19 cellular contexts compared by ENCODE assay signal in genomic region chr17:27257031-27257357, GRCh38. TPM values are rescaled to one million over a fixed set of nuclear protein-coding genes. Genes with fewer than 3 reads are reported as not detected.
DNase-seq lines count a peak whose midpoint lies in the region; ATAC-seq, FAIRE-seq and TF ChIP-seq lines count a peak whose summit lies in the region.
"Had no signal": no experiment of that assay in that cellular context is flagged by ENCODE, and none has a peak within 500 bp of the region (broad histone marks: within the 10 kb centered on the region; RNA-seq: fewer than 3 reads in every experiment).

No MANE protein-coding gene starts in this region.

- H3K4me1 Mint-ChIP-seq in GM23338, result no peaks in the 10 kb centered on the region
- H3K4me1 Mint-ChIP-seq in stimulated activated effector memory CD8-positive, alpha-beta T cell treated with anti-CD3 and anti-CD28 coated beads, Interleukin-12 subunit alpha, Interleukin-12 subunit beta, amount 100 ng/mL, for 72 hours, result no peaks in the 10 kb centered on the region
- no peaks in the 10 kb centered on the region for H3K4me1 Mint-ChIP-seq in activated CD8-positive, alpha-beta T cell treated with anti-CD3 and anti-CD28 coated beads, Interleukin-2, amount 10 ng/mL, durations not matched to agents 7 days and 5 days (ENCODE audit: low read depth)

- H3K27ac ChIP-seq in GM23338 (ENCODE audit: low read depth) (no peak overlapping the region), lower lobe of right lung (peak overlapping the region; percentile 73), suprapubic skin (peak overlapping the region; percentile 48)

- no peaks in the 10 kb centered on the region for H4K20me1 ChIP-seq in GM23338 (replicated peaks; ENCODE audit: insufficient read depth)

- TF ChIP-seq CTCF in GM23338 (conservative IDR thresholded peaks at IDR 0.05; ENCODE audit: low read depth in 2 of 2), result no peak
- no peak for TF ChIP-seq CTCF in bronchial epithelial cell (IDR thresholded peaks at IDR 0.05; ENCODE audit: insufficient read depth, low read length, severe bottlenecking)
- TF ChIP-seq CTCF in lower lobe of right lung (IDR thresholded peaks at IDR 0.05), result no peak
- TF ChIP-seq CTCF in suprapubic skin (IDR thresholded peaks at IDR 0.05), result no peak
- no peak for TF ChIP-seq CTCF in lower leg skin (IDR thresholded peaks at IDR 0.05)

- no peak for FAIRE-seq in bronchial epithelial cell (lab: Jason Lieb, UNC)
- FAIRE-seq: H54 had no signal

- no peaks in the 10 kb centered on the region for H3F3A ChIP-seq in GM23338 (replicated peaks; ENCODE audit: low read depth)

- H3K9me3 ChIP-seq in lower lobe of right lung (no peaks in the 10 kb centered on the region), suprapubic skin (no peaks in the 10 kb centered on the region)
- H3K9me3 ChIP-seq: SK-N-SH had no signal

- H3K9me2 ChIP-seq in GM23338 (ENCODE audit: insufficient read depth), result no peaks in the 10 kb centered on the region
- H3K9me2 ChIP-seq: SK-N-SH had no signal

- CTCF ChIA-PET in activated CD8-positive, alpha-beta T cell treated with anti-CD3 and anti-CD28 coated beads, Interleukin-2, amount 10 ng/mL, durations not matched to agents 7 days and 5 days (lab: Charles Lee), result no interaction called here

- no peaks in the 10 kb centered on the region for H3K4me1 ChIP-seq in GM23338 (ENCODE audit: insufficient read depth)
- H3K4me1 ChIP-seq in lower lobe of right lung, result peaks cover 17% of the 10 kb centered on the region
- H3K4me1 ChIP-seq in suprapubic skin, result peaks cover 6% of the 10 kb centered on the region

- H3K4me3 ChIP-seq in GM23338 (no peak overlapping the region), bronchial epithelial cell (ENCODE audit: low read depth, low read length) (no peak overlapping the region), lower lobe of right lung (no peak overlapping the region), suprapubic skin (no peak overlapping the region), lower leg skin (ENCODE audit: low read depth, poor library complexity, severe bottlenecking) (no peak overlapping the region)

- no peak for TF ChIP-seq EP300 in suprapubic skin (IDR thresholded peaks at IDR 0.05)

- no peak overlapping the region for H3K4me2 ChIP-seq in GM23338
- H3K4me2 ChIP-seq: SK-N-SH had no signal

- DNase-seq in GM23338 (ENCODE audit: low spot score) (no peak), bronchial epithelial cell (ENCODE audit: low read depth) (peak; percentile 50), lower lobe of right lung (no peak), suprapubic skin (ENCODE audit: low spot score in 2 of 2) (no peak), pons (ENCODE audit: low spot score) (no peak), lower leg skin (ENCODE audit: low spot score in 2 of 2) (no peak)
- no peak for DNase-seq in stimulated activated effector memory CD8-positive, alpha-beta T cell treated with anti-CD3 and anti-CD28 coated beads, Interleukin-12 subunit alpha, Interleukin-12 subunit beta, amount 100 ng/mL, for 72 hours (ENCODE audit: low spot score in 2 of 2)
- DNase-seq in activated CD8-positive, alpha-beta T cell treated with anti-CD3 and anti-CD28 coated beads, Interleukin-2, amount 10 ng/mL, durations not matched to agents 7 days and 5 days, result no peak
- DNase-seq: CD8-positive, alpha-beta T cell; cortex of kidney; DMS79; NCI-H1436; SK-N-SH; T1000 had no signal

- 77% methylated on average over 4 of the region's 4 CpGs for WGBS in suprapubic skin
- 62 to 66% methylated on average over 4 of the region's 4 CpGs for WGBS in lower leg skin, 2 donors

- no peak for ATAC-seq in GM23338
- peak; percentile 19 to 53 for ATAC-seq in lower lobe of right lung
- no peak for ATAC-seq in stimulated activated effector memory CD8-positive, alpha-beta T cell treated with anti-CD3 and anti-CD28 coated beads, Interleukin-12 subunit alpha, Interleukin-12 subunit beta, amount 100 ng/mL, for 72 hours
- ATAC-seq in activated CD8-positive, alpha-beta T cell treated with anti-CD3 and anti-CD28 coated beads, Interleukin-2, amount 10 ng/mL, durations not matched to agents 7 days and 5 days, result no peak
- ATAC-seq: activated naive CD4-positive, alpha-beta T cell treated with anti-CD3 and anti-CD28 coated beads, Interleukin-2, amount 50 U/mL, for 72 hours; CD8-positive, alpha-beta T cell; left lobe of liver had no signal

- intact Hi-C loops in lower lobe of right lung (cut with DNase I) (loop anchor here (5.0 kb wide), 1 partner anchor 35 kb away; the partner anchor contains the start of gene WSB1), lower leg skin (cut with DNase I; ENCODE audit: low total_unique reads) (no loop called here)

- no peak overlapping the region for H3K27ac Mint-ChIP-seq in GM23338
- H3K27ac Mint-ChIP-seq in stimulated activated effector memory CD8-positive, alpha-beta T cell treated with anti-CD3 and anti-CD28 coated beads, Interleukin-12 subunit alpha, Interleukin-12 subunit beta, amount 100 ng/mL, for 72 hours, result no peak overlapping the region
- H3K27ac Mint-ChIP-seq in activated CD8-positive, alpha-beta T cell treated with anti-CD3 and anti-CD28 coated beads, Interleukin-2, amount 10 ng/mL, durations not matched to agents 7 days and 5 days, result no peak overlapping the region
- H3K27ac Mint-ChIP-seq: activated naive CD4-positive, alpha-beta T cell treated with anti-CD3 and anti-CD28 coated beads, Interleukin-2, amount 50 U/mL, for 72 hours; activated T-helper 1 cell treated with anti-CD3 and anti-CD28 coated beads, Interleukin-12 subunit alpha, Interleukin-12 subunit beta, Interleukin-2, Interleukin-4 antibody, amounts not matched to agents 30 ng/mL and 10 ng/mL and 1 ng/mL, durations not matched to agents 14 hours and 24 hours and 36 hours; CD8-positive, alpha-beta T cell; stimulated activated naive CD8-positive, alpha-beta T cell treated with anti-CD3 and anti-CD28 coated beads, Interleukin-15, Interleukin-2, amounts not matched to agents 100 ng/mL and 50 ng/mL, for 24 hours had no signal

- no peaks in the 10 kb centered on the region for H3K9me3 Mint-ChIP-seq in GM23338
- no peaks in the 10 kb centered on the region for H3K9me3 Mint-ChIP-seq in stimulated activated effector memory CD8-positive, alpha-beta T cell treated with anti-CD3 and anti-CD28 coated beads, Interleukin-12 subunit alpha, Interleukin-12 subunit beta, amount 100 ng/mL, for 72 hours
- H3K9me3 Mint-ChIP-seq in activated CD8-positive, alpha-beta T cell treated with anti-CD3 and anti-CD28 coated beads, Interleukin-2, amount 10 ng/mL, durations not matched to agents 7 days and 5 days (ENCODE audit: insufficient read depth), result no peaks in the 10 kb centered on the region
- H3K9me3 Mint-ChIP-seq: activated naive CD4-positive, alpha-beta T cell treated with anti-CD3 and anti-CD28 coated beads, Interleukin-2, amount 50 U/mL, for 72 hours; activated T-helper 1 cell treated with anti-CD3 and anti-CD28 coated beads, Interleukin-12 subunit alpha, Interleukin-12 subunit beta, Interleukin-2, Interleukin-4 antibody, amounts not matched to agents 30 ng/mL and 10 ng/mL and 1 ng/mL, durations not matched to agents 14 hours and 24 hours and 36 hours; CD8-positive, alpha-beta T cell; stimulated activated naive CD8-positive, alpha-beta T cell treated with anti-CD3 and anti-CD28 coated beads, Interleukin-15, Interleukin-2, amounts not matched to agents 100 ng/mL and 50 ng/mL, for 24 hours had no signal

- H3K79me2 ChIP-seq in GM23338 (replicated peaks; ENCODE audit: insufficient read depth), result no peaks in the 10 kb centered on the region

- H3K27me3 ChIP-seq in GM23338 (ENCODE audit: insufficient read depth) (no peaks in the 10 kb centered on the region), bronchial epithelial cell (ENCODE audit: control insufficient read depth, insufficient read depth, low read length) (no peaks in the 10 kb centered on the region), lower lobe of right lung (ENCODE audit: low read depth) (no peaks in the 10 kb centered on the region), suprapubic skin (no peaks in the 10 kb centered on the region)

- no peaks in the 10 kb centered on the region for H3K27me3 Mint-ChIP-seq in GM23338 (ENCODE audit: insufficient read depth, low read depth, poor library complexity)
- H3K27me3 Mint-ChIP-seq in activated CD8-positive, alpha-beta T cell treated with anti-CD3 and anti-CD28 coated beads, Interleukin-2, amount 10 ng/mL, durations not matched to agents 7 days and 5 days (ENCODE audit: low read depth), result peaks cover 17% of the 10 kb centered on the region

- POLR2A ChIA-PET in activated CD8-positive, alpha-beta T cell treated with anti-CD3 and anti-CD28 coated beads, Interleukin-2, amount 10 ng/mL, durations not matched to agents 7 days and 5 days (lab: Charles Lee), result no interaction called here

- no peaks in the 10 kb centered on the region for H3K36me3 Mint-ChIP-seq in GM23338 (ENCODE audit: low read depth)
- no peaks in the 10 kb centered on the region for H3K36me3 Mint-ChIP-seq in stimulated activated effector memory CD8-positive, alpha-beta T cell treated with anti-CD3 and anti-CD28 coated beads, Interleukin-12 subunit alpha, Interleukin-12 subunit beta, amount 100 ng/mL, for 72 hours
- H3K36me3 Mint-ChIP-seq in activated CD8-positive, alpha-beta T cell treated with anti-CD3 and anti-CD28 coated beads, Interleukin-2, amount 10 ng/mL, durations not matched to agents 7 days and 5 days (ENCODE audit: low read depth), result no peaks in the 10 kb centered on the region
- H3K36me3 Mint-ChIP-seq: activated naive CD4-positive, alpha-beta T cell treated with anti-CD3 and anti-CD28 coated beads, Interleukin-2, amount 50 U/mL, for 72 hours; CD8-positive, alpha-beta T cell had no signal

- H3K36me3 ChIP-seq in GM23338 (ENCODE audit: insufficient read depth) (no peaks in the 10 kb centered on the region), bronchial epithelial cell (ENCODE audit: control insufficient read depth, insufficient read depth, low read length) (no peaks in the 10 kb centered on the region), lower lobe of right lung (no peaks in the 10 kb centered on the region), suprapubic skin (no peaks in the 10 kb centered on the region)

- peak overlapping the region; percentile 52; the same call in 1 of the 2 replicates for H2AFZ ChIP-seq in GM23338

- H3K4me3 Mint-ChIP-seq in GM23338, result no peak overlapping the region
- no peak overlapping the region for H3K4me3 Mint-ChIP-seq in stimulated activated effector memory CD8-positive, alpha-beta T cell treated with anti-CD3 and anti-CD28 coated beads, Interleukin-12 subunit alpha, Interleukin-12 subunit beta, amount 100 ng/mL, for 72 hours
- no peak overlapping the region for H3K4me3 Mint-ChIP-seq in activated CD8-positive, alpha-beta T cell treated with anti-CD3 and anti-CD28 coated beads, Interleukin-2, amount 10 ng/mL, durations not matched to agents 7 days and 5 days
- H3K4me3 Mint-ChIP-seq: activated T-helper 1 cell treated with anti-CD3 and anti-CD28 coated beads, Interleukin-12 subunit alpha, Interleukin-12 subunit beta, Interleukin-2, Interleukin-4 antibody, amounts not matched to agents 30 ng/mL and 10 ng/mL and 1 ng/mL, durations not matched to agents 14 hours and 24 hours and 36 hours; CD8-positive, alpha-beta T cell; stimulated activated naive CD8-positive, alpha-beta T cell treated with anti-CD3 and anti-CD28 coated beads, Interleukin-15, Interleukin-2, amounts not matched to agents 100 ng/mL and 50 ng/mL, for 24 hours had no signal

- TF ChIP-seq POLR2A in suprapubic skin (IDR thresholded peaks at IDR 0.05), result no peak
- TF ChIP-seq POLR2A in lower leg skin (IDR thresholded peaks at IDR 0.05), result no peak

RNA-seq across cellular contexts. Expression of gene WSB1, which starts 36.9 kb away (rescaled TPM):
- 99.7 and 108 TPM in 2 replicates for total RNA-seq in GM23338 (2014; rRNA removed; shearing (Covaris generic))
- polyA plus RNA-seq in GM23338 (2016; fragmentation: Nextera tagmentation; extraction: Ambion mirVana), result 86.3 and 101 TPM in 2 replicates
- total RNA-seq in bronchial epithelial cell (256 and 308 TPM in 2 replicates), lower lobe of right lung (282 TPM), suprapubic skin (100 to 1,000 TPM in 1 of 4 donors, 10 to 100 TPM in 3; 38.5 to 206 (median 57.2) TPM), lower leg skin (100 to 1,000 TPM in 1 of 4 donors, 10 to 100 TPM in 3; 33.1 to 105 (median 55.6) TPM)
- total RNA-seq in activated CD8-positive, alpha-beta T cell treated with anti-CD3 and anti-CD28 coated beads, Interleukin-2, amount 10 ng/mL, durations not matched to agents 7 days and 5 days, result 100 to 1,000 TPM; 118 to 121 TPM

Comparison
In these comparisons a context has a peak if more than half of its experiments do, and no peak if none do; other contexts are left out.
1. ATAC-seq: peak in lower lobe of right lung (2 of 2); none in GM23338 (single experiment), stimulated activated effector memory CD8-positive, alpha-beta T cell treated with anti-CD3 and anti-CD28 coated beads, Interleukin-12 subunit alpha, Interleukin-12 subunit beta, amount 100 ng/mL, for 72 hours (single experiment) and activated CD8-positive, alpha-beta T cell treated with anti-CD3 and anti-CD28 coated beads, Interleukin-2, amount 10 ng/mL, durations not matched to agents 7 days and 5 days (single experiment).